ENCODE assay signal across 1 cellular context in genomic region chr10:15136960-15137359, GRCh38.
TF ChIP-seq lines count a peak whose summit lies in the region.

No MANE protein-coding gene starts in this region.

TF ChIP-seq in HepG2, 621 proteins besides CTCF, POLR2A, EP300 and RAD21 (continued from another document):
- TF ChIP-seq FOSL1 (CRISPR knock-in tag; IDR thresholded peaks at IDR 0.05; ENCODE audit: borderline replicate concordance) (peak; percentile 21; the same call in 1 of the 2 replicates), BATF2 (CRISPR knock-in tag; IDR thresholded peaks at IDR 0.05) (no peak), HMG20A (CRISPR knock-in tag; IDR thresholded peaks at IDR 0.05; ENCODE audit: borderline replicate concordance) (peak; percentile 37; the same call in 1 of the 2 replicates), PAXIP1 (CRISPR knock-in tag; conservative IDR thresholded peaks at IDR 0.05) (peak; percentile 64; the same call in 1 of the 2 replicates), FOXJ3 (CRISPR knock-in tag; IDR thresholded peaks at IDR 0.05; ENCODE audit: borderline replicate concordance) (peak; percentile 47; the same call in 1 of the 2 replicates), GATAD2A (CRISPR knock-in tag; IDR thresholded peaks at IDR 0.05) (peak; percentile 70; the same call in 1 of the 2 replicates), SP140L (CRISPR knock-in tag; IDR thresholded peaks at IDR 0.05; ENCODE audit: borderline replicate concordance) (no peak), FOXA3 (CRISPR knock-in tag; IDR thresholded peaks at IDR 0.05) (peak; percentile 46; the same call in 1 of the 2 replicates), TFAP4 (IDR thresholded peaks at IDR 0.05; ENCODE audit: borderline replicate concordance, low read depth) (0 out of 2 replicates have a peak, but pooled peaks have one; percentile 8), FOXP1 (IDR thresholded peaks at IDR 0.05) (no peak), FOXP1 (CRISPR knock-in tag; IDR thresholded peaks at IDR 0.05) (peak; percentile 23; the same call in 1 of the 2 replicates), CEBPB (IDR thresholded peaks at IDR 0.05; ENCODE audit: borderline replicate concordance, low read depth, low read length) (peak; percentile 62; the same call in 1 of the 2 replicates), CREM (IDR thresholded peaks at IDR 0.05) (peak; percentile 38; the same call in 1 of the 2 replicates), CREM (CRISPR knock-in tag; IDR thresholded peaks at IDR 0.05) (no peak), NCOR1 (IDR thresholded peaks at IDR 0.05; ENCODE audit: borderline replicate concordance, low read length) (peak; percentile 35; the same call in 1 of the 2 replicates), DPF2 (CRISPR knock-in tag; IDR thresholded peaks at IDR 0.05; ENCODE audit: borderline replicate concordance, low read depth) (no peak), HNF4G (IDR thresholded peaks at IDR 0.05; ENCODE audit: borderline replicate concordance, low read depth, low read length) (peak; percentile 70; the same call in 1 of the 2 replicates), HNF4G (CRISPR knock-in tag; IDR thresholded peaks at IDR 0.05; ENCODE audit: borderline replicate concordance, low read depth) (no peak)
